In the genomic region with DNA sequence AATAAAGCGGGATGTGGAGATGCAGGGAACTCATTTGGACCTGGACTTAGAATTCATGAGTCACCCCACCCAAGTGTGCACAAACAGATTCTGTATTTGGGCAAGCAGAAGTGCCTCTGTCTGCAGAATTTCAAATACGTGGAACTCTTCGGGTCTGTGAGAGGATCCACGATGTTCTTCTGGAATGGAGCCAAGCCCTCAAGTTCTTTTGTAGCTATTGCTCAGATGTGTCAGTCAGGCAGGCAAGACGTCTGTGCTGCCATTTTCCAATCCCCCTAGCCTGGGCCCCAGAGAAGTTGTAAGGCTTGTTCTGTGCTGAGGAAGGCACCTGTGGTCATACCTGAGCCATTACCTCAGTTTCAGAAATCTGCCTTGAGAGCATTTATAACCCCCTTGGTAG, we compare ENCODE assay signal across 1 cellular context.
TF ChIP-seq lines count a peak whose summit lies in the region.

No MANE protein-coding gene starts in this region.

TF ChIP-seq in K562, 482 proteins besides CTCF, POLR2A, EP300 and RAD21 (continued from another document and continues in another):
- TF ChIP-seq TCF3 (CRISPR knock-in tag; IDR thresholded peaks at IDR 0.05) (no peak), NFIC (IDR thresholded peaks at IDR 0.05) (peak; percentile 65), ZMIZ1 (IDR thresholded peaks at IDR 0.05; ENCODE audit: low read depth in 2 of 2, low read length in 2 of 2) (no peak), SMAD4 (CRISPR knock-in tag; conservative IDR thresholded peaks at IDR 0.05) (peak; percentile 24; the same call in 1 of the 2 replicates), ZNF644 (tag; IDR thresholded peaks at IDR 0.05; ENCODE audit: low read depth) (no peak), HLTF (IDR thresholded peaks at IDR 0.05) (no peak), SNIP1 (IDR thresholded peaks at IDR 0.05; ENCODE audit: low read depth) (no peak), JUND (IDR thresholded peaks at IDR 0.05; ENCODE audit: borderline replicate concordance, low read depth, low read length) (no peak), JUND (tag; IDR thresholded peaks at IDR 0.05; ENCODE audit: borderline replicate concordance, low read depth, low read length) (no peak), DACH1 (IDR thresholded peaks at IDR 0.05; ENCODE audit: partially characterized antibody) (no peak), ZNF263 (CRISPR knock-in tag; IDR thresholded peaks at IDR 0.05; ENCODE audit: borderline replicate concordance) (no peak), NR4A1 (CRISPR knock-in tag; IDR thresholded peaks at IDR 0.05) (no peak), NR4A1 (tag; IDR thresholded peaks at IDR 0.05) (peak; percentile 73; the same call in 1 of the 2 replicates), ZNF583 (CRISPR knock-in tag; IDR thresholded peaks at IDR 0.05) (0 out of 2 replicates have a peak, but pooled peaks have one; percentile 20), MAFG (tag; conservative IDR thresholded peaks at IDR 0.05) (no peak), XRCC4 (IDR thresholded peaks at IDR 0.05; ENCODE audit: extremely low read depth, insufficient read depth, insufficient read length) (no peak), ZNF212 (CRISPR knock-in tag; IDR thresholded peaks at IDR 0.05) (no peak), ZNF717 (CRISPR knock-in tag; IDR thresholded peaks at IDR 0.05) (no peak), MEF2A (IDR thresholded peaks at IDR 0.05; ENCODE audit: control insufficient read depth, low read depth, low read length) (no peak), STAG1 (CRISPR knock-in tag; IDR thresholded peaks at IDR 0.05; ENCODE audit: borderline replicate concordance) (no peak), BCL6 (CRISPR knock-in tag; IDR thresholded peaks at IDR 0.05) (no peak), ZNF592 (IDR thresholded peaks at IDR 0.05) (peak; percentile 47; the same call in 1 of the 2 replicates), SAFB (IDR thresholded peaks at IDR 0.05; ENCODE audit: borderline replicate concordance, low read depth, low read length) (no peak), POLR3G (IDR thresholded peaks at IDR 0.05; ENCODE audit: extremely low read depth, insufficient read length, insufficient replicate concordance) (no peak), ZNF311 (CRISPR knock-in tag; IDR thresholded peaks at IDR 0.05) (0 out of 2 replicates have a peak, but pooled peaks have one; percentile 36), C11orf30 (IDR thresholded peaks at IDR 0.05; ENCODE audit: low read depth) (no peak; the same call in 1 of the 2 replicates), BACH1 (tag; IDR thresholded peaks at IDR 0.05) (no peak), CREBBP (IDR thresholded peaks at IDR 0.05; ENCODE audit: low read depth, low read length) (no peak), ZNF766 (CRISPR knock-in tag; conservative IDR thresholded peaks at IDR 0.05) (no peak), ZNF79 (CRISPR knock-in tag; IDR thresholded peaks at IDR 0.05; ENCODE audit: low read depth) (no peak; the same call in 1 of the 2 replicates), KLF6 (CRISPR knock-in tag; IDR thresholded peaks at IDR 0.05; ENCODE audit: borderline replicate concordance) (peak; percentile 59), TEAD4 (IDR thresholded peaks at IDR 0.05; ENCODE audit: low read length) (no peak), TEAD4 (CRISPR knock-in tag; IDR thresholded peaks at IDR 0.05; ENCODE audit: borderline replicate concordance) (no peak), ZNF165 (CRISPR knock-in tag; IDR thresholded peaks at IDR 0.05; ENCODE audit: borderline replicate concordance) (no peak), CCNT2 (IDR thresholded peaks at IDR 0.05; ENCODE audit: borderline replicate concordance, extremely low read depth, insufficient read length, low read depth, low read length) (no peak), HNRNPK (IDR thresholded peaks at IDR 0.05; ENCODE audit: low read depth, low read length, poor library complexity, severe bottlenecking) (no peak), ZNF3 (CRISPR knock-in tag; IDR thresholded peaks at IDR 0.05) (no peak)
- TF ChIP-seq, protein P1, sequence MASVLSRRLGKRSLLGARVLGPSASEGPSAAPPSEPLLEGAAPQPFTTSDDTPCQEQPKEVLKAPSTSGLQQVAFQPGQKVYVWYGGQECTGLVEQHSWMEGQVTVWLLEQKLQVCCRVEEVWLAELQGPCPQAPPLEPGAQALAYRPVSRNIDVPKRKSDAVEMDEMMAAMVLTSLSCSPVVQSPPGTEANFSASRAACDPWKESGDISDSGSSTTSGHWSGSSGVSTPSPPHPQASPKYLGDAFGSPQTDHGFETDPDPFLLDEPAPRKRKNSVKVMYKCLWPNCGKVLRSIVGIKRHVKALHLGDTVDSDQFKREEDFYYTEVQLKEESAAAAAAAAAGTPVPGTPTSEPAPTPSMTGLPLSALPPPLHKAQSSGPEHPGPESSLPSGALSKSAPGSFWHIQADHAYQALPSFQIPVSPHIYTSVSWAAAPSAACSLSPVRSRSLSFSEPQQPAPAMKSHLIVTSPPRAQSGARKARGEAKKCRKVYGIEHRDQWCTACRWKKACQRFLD (CRISPR knock-in tag; IDR thresholded peaks at IDR 0.05) = 0 out of 2 replicates have a peak, but pooled peaks have one; percentile 30
- TF ChIP-seq, protein P2, sequence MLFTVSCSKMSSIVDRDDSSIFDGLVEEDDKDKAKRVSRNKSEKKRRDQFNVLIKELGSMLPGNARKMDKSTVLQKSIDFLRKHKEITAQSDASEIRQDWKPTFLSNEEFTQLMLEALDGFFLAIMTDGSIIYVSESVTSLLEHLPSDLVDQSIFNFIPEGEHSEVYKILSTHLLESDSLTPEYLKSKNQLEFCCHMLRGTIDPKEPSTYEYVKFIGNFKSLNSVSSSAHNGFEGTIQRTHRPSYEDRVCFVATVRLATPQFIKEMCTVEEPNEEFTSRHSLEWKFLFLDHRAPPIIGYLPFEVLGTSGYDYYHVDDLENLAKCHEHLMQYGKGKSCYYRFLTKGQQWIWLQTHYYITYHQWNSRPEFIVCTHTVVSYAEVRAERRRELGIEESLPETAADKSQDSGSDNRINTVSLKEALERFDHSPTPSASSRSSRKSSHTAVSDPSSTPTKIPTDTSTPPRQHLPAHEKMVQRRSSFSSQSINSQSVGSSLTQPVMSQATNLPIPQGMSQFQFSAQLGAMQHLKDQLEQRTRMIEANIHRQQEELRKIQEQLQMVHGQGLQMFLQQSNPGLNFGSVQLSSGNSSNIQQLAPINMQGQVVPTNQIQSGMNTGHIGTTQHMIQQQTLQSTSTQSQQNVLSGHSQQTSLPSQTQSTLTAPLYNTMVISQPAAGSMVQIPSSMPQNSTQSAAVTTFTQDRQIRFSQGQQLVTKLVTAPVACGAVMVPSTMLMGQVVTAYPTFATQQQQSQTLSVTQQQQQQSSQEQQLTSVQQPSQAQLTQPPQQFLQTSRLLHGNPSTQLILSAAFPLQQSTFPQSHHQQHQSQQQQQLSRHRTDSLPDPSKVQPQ (CRISPR knock-in tag; IDR thresholded peaks at IDR 0.05; ENCODE audit: borderline replicate concordance) = no peak
- TF ChIP-seq, protein P3, sequence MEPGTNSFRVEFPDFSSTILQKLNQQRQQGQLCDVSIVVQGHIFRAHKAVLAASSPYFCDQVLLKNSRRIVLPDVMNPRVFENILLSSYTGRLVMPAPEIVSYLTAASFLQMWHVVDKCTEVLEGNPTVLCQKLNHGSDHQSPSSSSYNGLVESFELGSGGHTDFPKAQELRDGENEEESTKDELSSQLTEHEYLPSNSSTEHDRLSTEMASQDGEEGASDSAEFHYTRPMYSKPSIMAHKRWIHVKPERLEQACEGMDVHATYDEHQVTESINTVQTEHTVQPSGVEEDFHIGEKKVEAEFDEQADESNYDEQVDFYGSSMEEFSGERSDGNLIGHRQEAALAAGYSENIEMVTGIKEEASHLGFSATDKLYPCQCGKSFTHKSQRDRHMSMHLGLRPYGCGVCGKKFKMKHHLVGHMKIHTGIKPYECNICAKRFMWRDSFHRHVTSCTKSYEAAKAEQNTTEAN (CRISPR knock-in tag; IDR thresholded peaks at IDR 0.05) = no peak
- TF ChIP-seq, protein P4, sequence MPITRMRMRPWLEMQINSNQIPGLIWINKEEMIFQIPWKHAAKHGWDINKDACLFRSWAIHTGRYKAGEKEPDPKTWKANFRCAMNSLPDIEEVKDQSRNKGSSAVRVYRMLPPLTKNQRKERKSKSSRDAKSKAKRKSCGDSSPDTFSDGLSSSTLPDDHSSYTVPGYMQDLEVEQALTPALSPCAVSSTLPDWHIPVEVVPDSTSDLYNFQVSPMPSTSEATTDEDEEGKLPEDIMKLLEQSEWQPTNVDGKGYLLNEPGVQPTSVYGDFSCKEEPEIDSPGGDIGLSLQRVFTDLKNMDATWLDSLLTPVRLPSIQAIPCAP (CRISPR knock-in tag; IDR thresholded peaks at IDR 0.05; ENCODE audit: borderline replicate concordance) = no peak
- TF ChIP-seq, protein P5, sequence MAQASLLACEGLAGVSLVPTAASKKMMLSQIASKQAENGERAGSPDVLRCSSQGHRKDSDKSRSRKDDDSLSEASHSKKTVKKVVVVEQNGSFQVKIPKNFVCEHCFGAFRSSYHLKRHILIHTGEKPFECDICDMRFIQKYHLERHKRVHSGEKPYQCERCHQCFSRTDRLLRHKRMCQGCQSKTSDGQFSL (CRISPR knock-in tag; IDR thresholded peaks at IDR 0.05) = no peak
- TF ChIP-seq, protein P5 (tag; IDR thresholded peaks at IDR 0.05) = peak in 1 of 2 experiments; percentile 63; a peak in 1 of 4 replicates
- TF ChIP-seq, protein P6, sequence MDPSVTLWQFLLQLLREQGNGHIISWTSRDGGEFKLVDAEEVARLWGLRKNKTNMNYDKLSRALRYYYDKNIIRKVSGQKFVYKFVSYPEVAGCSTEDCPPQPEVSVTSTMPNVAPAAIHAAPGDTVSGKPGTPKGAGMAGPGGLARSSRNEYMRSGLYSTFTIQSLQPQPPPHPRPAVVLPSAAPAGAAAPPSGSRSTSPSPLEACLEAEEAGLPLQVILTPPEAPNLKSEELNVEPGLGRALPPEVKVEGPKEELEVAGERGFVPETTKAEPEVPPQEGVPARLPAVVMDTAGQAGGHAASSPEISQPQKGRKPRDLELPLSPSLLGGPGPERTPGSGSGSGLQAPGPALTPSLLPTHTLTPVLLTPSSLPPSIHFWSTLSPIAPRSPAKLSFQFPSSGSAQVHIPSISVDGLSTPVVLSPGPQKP (CRISPR knock-in tag; IDR thresholded peaks at IDR 0.05) = no peak
- TF ChIP-seq, protein P7, sequence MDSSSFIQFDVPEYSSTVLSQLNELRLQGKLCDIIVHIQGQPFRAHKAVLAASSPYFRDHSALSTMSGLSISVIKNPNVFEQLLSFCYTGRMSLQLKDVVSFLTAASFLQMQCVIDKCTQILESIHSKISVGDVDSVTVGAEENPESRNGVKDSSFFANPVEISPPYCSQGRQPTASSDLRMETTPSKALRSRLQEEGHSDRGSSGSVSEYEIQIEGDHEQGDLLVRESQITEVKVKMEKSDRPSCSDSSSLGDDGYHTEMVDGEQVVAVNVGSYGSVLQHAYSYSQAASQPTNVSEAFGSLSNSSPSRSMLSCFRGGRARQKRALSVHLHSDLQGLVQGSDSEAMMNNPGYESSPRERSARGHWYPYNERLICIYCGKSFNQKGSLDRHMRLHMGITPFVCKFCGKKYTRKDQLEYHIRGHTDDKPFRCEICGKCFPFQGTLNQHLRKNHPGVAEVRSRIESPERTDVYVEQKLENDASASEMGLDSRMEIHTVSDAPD (CRISPR knock-in tag; IDR thresholded peaks at IDR 0.05) = no peak
